In the genomic region with DNA sequence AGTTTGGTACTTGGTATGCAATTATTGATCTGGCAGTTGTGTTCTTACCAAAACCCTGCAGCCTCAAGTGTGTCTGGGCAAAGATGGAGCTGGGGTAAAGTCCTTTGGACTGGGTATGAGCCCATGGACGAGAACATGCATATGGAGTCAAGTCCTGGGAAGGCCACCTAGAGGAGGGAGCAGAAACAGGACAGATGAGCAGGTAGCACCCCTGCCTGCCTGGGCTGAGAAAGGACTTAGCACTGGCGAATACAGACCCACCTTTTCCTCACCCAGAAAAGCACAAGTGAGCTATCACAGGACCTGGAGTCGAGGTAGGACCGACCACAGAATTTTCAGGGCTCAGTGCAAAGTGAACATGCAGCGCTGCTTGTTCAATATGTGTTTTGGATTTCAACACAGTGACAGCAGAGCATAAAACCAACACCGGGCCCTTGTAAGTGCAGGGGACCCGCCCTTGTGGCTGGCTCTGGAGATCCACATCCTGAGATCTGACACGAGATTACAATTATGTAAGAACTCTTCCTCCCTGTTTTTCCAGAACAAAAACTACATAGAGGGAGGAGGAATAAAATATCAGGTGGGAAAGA, we compare ENCODE assay signal across 1 cellular context.
TF ChIP-seq lines count a peak whose summit lies in the region.

No MANE protein-coding gene starts in this region.

TF ChIP-seq in K562, 482 proteins besides CTCF, POLR2A, EP300 and RAD21:
- TF ChIP-seq RHOXF2B (CRISPR knock-in tag; conservative IDR thresholded peaks at IDR 0.05) (no peak), HNRNPK (IDR thresholded peaks at IDR 0.05; ENCODE audit: low read depth, low read length, poor library complexity, severe bottlenecking) (no peak), CTBP1 (IDR thresholded peaks at IDR 0.05; ENCODE audit: borderline replicate concordance) (no peak), POLR2B (IDR thresholded peaks at IDR 0.05; ENCODE audit: low read depth, partially characterized antibody) (no peak), CTCFL (IDR thresholded peaks at IDR 0.05; ENCODE audit: borderline replicate concordance, insufficient read depth, low read depth, low read length, poor library complexity, severe bottlenecking) (peak; percentile 21), THRAP3 (IDR thresholded peaks at IDR 0.05; ENCODE audit: borderline replicate concordance) (no peak), EWSR1 (IDR thresholded peaks at IDR 0.05; ENCODE audit: borderline replicate concordance, low read depth, partially characterized antibody) (no peak)
TF ChIP-seq in K562: peak in this region for 1.
